Comparison of ENCODE assay signal across 1 cellular context in genomic region chr1:100340494-100340893, GRCh38.
A peak's percentile ranks its signal among the peaks of the same experiment; 100 is the strongest.
TF ChIP-seq lines count a peak whose summit lies in the region.

No MANE protein-coding gene starts in this region.

TF ChIP-seq in K562, 482 proteins besides CTCF, POLR2A, EP300 and RAD21:
- TF ChIP-seq CBFA2T3 (IDR thresholded peaks at IDR 0.05), result peak; percentile 24; the same call in 1 of the 2 replicates
- TF ChIP-seq MECOM (CRISPR knock-in tag; IDR thresholded peaks at IDR 0.05), result peak; percentile 56; the same call in 1 of the 2 replicates
- 0 out of 2 replicates have a peak, but pooled peaks have one; percentile 39 for TF ChIP-seq MEF2D (tag; conservative IDR thresholded peaks at IDR 0.05; ENCODE audit: low read depth)
- TF ChIP-seq XRCC3 (IDR thresholded peaks at IDR 0.05), result no peak
- peak; percentile 37; the same call in 1 of the 2 replicates for TF ChIP-seq PKNOX1 (IDR thresholded peaks at IDR 0.05)
- no peak for TF ChIP-seq ZNF507 (tag; conservative IDR thresholded peaks at IDR 0.05)
